11 cellular contexts compared by ENCODE assay signal in the genomic region with DNA sequence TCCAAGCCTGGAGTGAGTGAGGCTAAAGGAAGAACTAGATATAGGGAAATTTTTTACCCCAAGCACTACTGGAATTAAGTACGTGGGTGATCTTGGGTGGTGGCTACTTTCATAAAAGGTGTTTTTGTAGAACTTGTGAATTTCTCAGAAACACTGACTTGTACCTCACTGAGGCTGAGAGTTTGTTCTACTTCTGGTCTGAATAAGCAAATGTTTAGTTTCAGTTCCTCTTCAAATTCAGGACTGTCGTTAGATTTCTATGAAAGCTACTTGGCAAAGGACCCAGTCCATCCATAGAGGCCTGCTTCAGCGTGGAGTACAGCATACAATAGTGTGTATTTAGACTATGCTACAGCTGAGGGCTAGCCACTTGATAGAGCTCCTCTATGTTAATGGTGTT.
DNase-seq lines count a peak whose midpoint lies in the region; ATAC-seq and TF ChIP-seq lines count a peak whose summit lies in the region.
"Had no signal": no experiment of that assay in that cellular context is flagged by ENCODE, and none has a peak within 500 bp of the region (broad histone marks: within the 10 kb centered on the region; RNA-seq: fewer than 3 reads in every experiment).

No MANE protein-coding gene starts in this region.

- 46 to 60% methylated on average over 1 to 3 of the region's 3 CpGs for WGBS in transverse colon (ENCODE audit: low coverage in 1 of 2), 2 donors
- WGBS in trophoblast cell (ENCODE audit: extremely low coverage, insufficient coverage, insufficient read length) = no CpG with 5 or more reads among the region's 3 CpGs

- H3K23ac ChIP-seq in trophoblast cell (ENCODE audit: low read length) = no peak overlapping the region

- H2AFZ ChIP-seq in trophoblast cell (ENCODE audit: insufficient read depth, low read length, poor library complexity) = no peak overlapping the region

- peaks cover 11% of the 10 kb centered on the region for H3K36me3 Mint-ChIP-seq in T-helper 2 cell treated with Interferon-gamma antibody and Interleukin-4, amounts not matched to agents 5 μg/mL and 100 μg/mL, for 36 hours (ENCODE audit: low read depth)

- H3K4me1 ChIP-seq in transverse colon (no peaks in the 10 kb centered on the region), trophoblast cell (ENCODE audit: control insufficient read depth in 1 of 2, insufficient read depth in 2 of 2, low read length in 2 of 2) (no peaks in the 10 kb centered on the region)

- peak overlapping the region; percentile 29 for H3K4me3 Mint-ChIP-seq in T-helper 2 cell treated with Interferon-gamma antibody and Interleukin-4, amounts not matched to agents 5 μg/mL and 100 μg/mL, for 36 hours

- H2BK120ac ChIP-seq in trophoblast cell (ENCODE audit: insufficient read depth, low read length, poor library complexity) = no peak overlapping the region

- H2AK5ac ChIP-seq in trophoblast cell (ENCODE audit: low read length) = no peak overlapping the region

- H3K9ac ChIP-seq in trophoblast cell (ENCODE audit: low read length) = no peak overlapping the region

- no peak for DNase-seq in T-helper 2 cell treated with Interferon-gamma antibody and Interleukin-4, amounts not matched to agents 5 μg/mL and 100 μg/mL, for 36 hours (ENCODE audit: low spot score)
- DNase-seq in cerebellar nuclear complex (lab: John Stamatoyannopoulos, UW) (no peak), transverse colon (no peak), trophoblast cell (no peak)
- no peak for DNase-seq in activated effector memory CD4-positive, alpha-beta T cell treated with anti-CD3 and anti-CD28 coated beads, Interleukin-2, amount 50 U/mL, for 16 hours
- DNase-seq: GF-D8, NCI-H1417 had no signal

- H3K14ac ChIP-seq in trophoblast cell (ENCODE audit: low read length) = no peak overlapping the region

- TF ChIP-seq CTCF in transverse colon (IDR thresholded peaks at IDR 0.05) = no peak

- in situ Hi-C loops in transverse colon (cut with MboI; ENCODE audit: low pct_ligation_motif_present in 1 of 4, low pct_unique_long_range_greater_than_20kb in 1 of 4, low sequenced_read_pairs in 3 of 4) = loop anchor here in 1 of 4 donors (25.0 kb wide), 3 partner anchors 522 to 997 kb away; no protein-coding TSS in a partner anchor

- H3K27me3 ChIP-seq in transverse colon (peaks cover 4% of the 10 kb centered on the region), trophoblast cell (ENCODE audit: insufficient read depth, low read length) (no peaks in the 10 kb centered on the region)

- H3K9me3 ChIP-seq in transverse colon = no peaks in the 10 kb centered on the region
- no peaks in the 10 kb centered on the region for H3K9me3 ChIP-seq in trophoblast cell (ENCODE audit: insufficient read depth, low read depth, low read length)

- no peak overlapping the region for H4K91ac ChIP-seq in trophoblast cell (ENCODE audit: low read depth, low read length)

- no peak for TF ChIP-seq POLR2A in transverse colon (IDR thresholded peaks at IDR 0.05)

- no peak overlapping the region for H4K12ac ChIP-seq in trophoblast cell (ENCODE audit: low read depth, low read length)

- no peaks in the 10 kb centered on the region for H3K79me2 ChIP-seq in trophoblast cell (ENCODE audit: control insufficient read depth, insufficient read depth, low read length, poor library complexity)

- TF ChIP-seq EP300 in transverse colon (IDR thresholded peaks at IDR 0.05; ENCODE audit: low read depth) = no peak

- H3K9me3 Mint-ChIP-seq in T-helper 2 cell treated with Interferon-gamma antibody and Interleukin-4, amounts not matched to agents 5 μg/mL and 100 μg/mL, for 36 hours = peaks cover 17% of the 10 kb centered on the region

- no peak overlapping the region for H3K18ac ChIP-seq in trophoblast cell (ENCODE audit: low read length)

- H4K8ac ChIP-seq in trophoblast cell (ENCODE audit: low read depth, low read length) = no peak overlapping the region

- H3K4me2 ChIP-seq in trophoblast cell (ENCODE audit: low read length) = no peak overlapping the region

- H3K27me3 Mint-ChIP-seq in T-helper 2 cell treated with Interferon-gamma antibody and Interleukin-4, amounts not matched to agents 5 μg/mL and 100 μg/mL, for 36 hours (ENCODE audit: low read depth) = peaks cover 8% of the 10 kb centered on the region

- H3K27ac Mint-ChIP-seq in T-helper 2 cell treated with Interferon-gamma antibody and Interleukin-4, amounts not matched to agents 5 μg/mL and 100 μg/mL, for 36 hours = peak overlapping the region; percentile 81

- ATAC-seq in GM18508 (IDR thresholded peaks at IDR 0.05; ENCODE audit: insufficient read depth, unreplicated experiment) (peak; percentile 96), GM19468 (IDR thresholded peaks at IDR 0.05; ENCODE audit: extremely low read depth, unreplicated experiment) (peak; percentile 98), HG03108 (IDR thresholded peaks at IDR 0.05; ENCODE audit: unreplicated experiment) (peak; percentile 95)

- no peaks in the 10 kb centered on the region for H3K36me3 ChIP-seq in transverse colon
- no peaks in the 10 kb centered on the region for H3K36me3 ChIP-seq in trophoblast cell (ENCODE audit: control insufficient read depth in 1 of 2, insufficient read depth in 2 of 2, low read length in 2 of 2)

- peaks cover 34% of the 10 kb centered on the region for H3K4me1 Mint-ChIP-seq in T-helper 2 cell treated with Interferon-gamma antibody and Interleukin-4, amounts not matched to agents 5 μg/mL and 100 μg/mL, for 36 hours (ENCODE audit: low read depth)

- H3K27ac ChIP-seq in transverse colon (no peak overlapping the region), trophoblast cell (ENCODE audit: low read depth, low read length) (no peak overlapping the region)
- H3K27ac ChIP-seq: VCaP had no signal

- no peak overlapping the region for H2BK5ac ChIP-seq in trophoblast cell (ENCODE audit: low read depth, low read length, poor library complexity)

- intact Hi-C loops in transverse colon (cut with DNase I; ENCODE audit: low total_unique reads) = no loop called here

- H3K4ac ChIP-seq in trophoblast cell (ENCODE audit: low read depth, low read length) = no peak overlapping the region

- no peaks in the 10 kb centered on the region for H3K79me1 ChIP-seq in trophoblast cell (ENCODE audit: low read length)

- H3K4me3 ChIP-seq in transverse colon (no peak overlapping the region), trophoblast cell (ENCODE audit: low read depth, low read length) (no peak overlapping the region)

- H2BK12ac ChIP-seq in trophoblast cell (ENCODE audit: low read length) = no peak overlapping the region
